Comparison of ENCODE assay signal across 31 cellular contexts in genomic region chr7:74350751-74351150, GRCh38.
"Had no signal": no experiment of that assay in that cellular context is flagged by ENCODE, and none has a peak within 500 bp of the region (broad histone marks: within the 10 kb centered on the region; RNA-seq: fewer than 3 reads in every experiment).

No MANE protein-coding gene starts in this region.

- H3K27ac Mint-ChIP-seq: activated B cell treated with CpG ODN at 0.5 μM for 24 hours; activated CD8-positive, alpha-beta T cell treated with anti-CD3 and anti-CD28 coated beads for 36 hours; activated naive CD8-positive, alpha-beta T cell; activated T-helper 17 cell treated with anti-CD3 and anti-CD28 coated beads, Interleukin-2, amount 50 U/mL, for 72 hours; effector memory CD8-positive, alpha-beta T cell had no signal

- H3K27me3 Mint-ChIP-seq: activated B cell treated with CpG ODN at 0.5 μM for 24 hours; activated CD8-positive, alpha-beta T cell treated with anti-CD3 and anti-CD28 coated beads for 36 hours; activated naive CD8-positive, alpha-beta T cell; activated T-helper 17 cell treated with anti-CD3 and anti-CD28 coated beads, Interleukin-2, amount 50 U/mL, for 72 hours; effector memory CD8-positive, alpha-beta T cell had no signal

- H3K9me3 ChIP-seq: body of pancreas had no signal

- H3K9me3 Mint-ChIP-seq: activated B cell treated with CpG ODN at 0.5 μM for 24 hours; activated CD8-positive, alpha-beta T cell treated with anti-CD3 and anti-CD28 coated beads for 36 hours; activated T-cell treated with anti-CD3 and anti-CD28 coated beads, Interleukin-2, amount 50 U/mL, for 4 hours; activated T-helper 17 cell treated with anti-CD3 and anti-CD28 coated beads, Interleukin-2, amount 50 U/mL, for 72 hours; effector memory CD8-positive, alpha-beta T cell had no signal

- H3K4me3 ChIP-seq: body of pancreas, esophagus squamous epithelium, gastroesophageal sphincter had no signal

- H3K27ac ChIP-seq: body of pancreas, epithelial cell of prostate, esophagus squamous epithelium, gastroesophageal sphincter, VCaP had no signal

- H3K4me1 Mint-ChIP-seq: activated B cell treated with CpG ODN at 0.5 μM for 24 hours; activated T-helper 17 cell treated with anti-CD3 and anti-CD28 coated beads, Interleukin-2, amount 50 U/mL, for 72 hours had no signal

- ATAC-seq: activated CD4-positive, CD25-positive, alpha-beta regulatory T cell treated with anti-CD3 and anti-CD28 coated beads, Interleukin-2, amount 50 U/mL, for 24 hours; activated CD8-positive, alpha-beta T cell treated with anti-CD3 and anti-CD28 coated beads for 36 hours; activated T-cell treated with anti-CD3 and anti-CD28 coated beads, Interleukin-2, amount 50 U/mL, for 4 hours; activated T-helper 17 cell treated with anti-CD3 and anti-CD28 coated beads, Interleukin-2, amount 50 U/mL, for 72 hours; body of pancreas; effector memory CD8-positive, alpha-beta T cell; gastroesophageal sphincter had no signal

- DNase-seq: activated B cell treated with CpG ODN at 0.5 μM for 24 hours; activated CD4-positive, alpha-beta T cell treated with anti-CD3 and anti-CD28 coated beads for 48 hours; activated CD4-positive, alpha-beta T cell treated with anti-CD3 and anti-CD28 coated beads, Interleukin-2, amount 50 U/mL, for 1 hour; activated CD4-positive, alpha-beta T cell treated with anti-CD3 and anti-CD28 coated beads, Interleukin-2, amount 50 U/mL, for 48 hours; activated CD8-positive, alpha-beta memory T cell treated with anti-CD3 and anti-CD28 coated beads for 24 hours; activated CD8-positive, alpha-beta T cell treated with anti-CD3 and anti-CD28 coated beads for 36 hours; activated effector memory CD4-positive, alpha-beta T cell treated with Interleukin-2 at 50 U/mL for 16 hours; activated gamma-delta T cell treated with Interleukin-2 at 50 U/mL for 16 hours; activated naive CD4-positive, alpha-beta T cell treated with anti-CD3 and anti-CD28 coated beads, Interleukin-2, amount 50 U/mL, for 16 hours; activated naive CD4-positive, alpha-beta T cell treated with Interleukin-2 at 50 U/mL for 16 hours; activated T-cell treated with anti-CD3 and anti-CD28 coated beads, Interleukin-2, amount 50 U/mL, for 4 hours; amniotic stem cell; anterior cingulate cortex; body of pancreas; caudate nucleus; cortex of kidney; dermis blood vessel endothelial cell; effector CD4-positive, alpha-beta T cell; effector memory CD8-positive, alpha-beta T cell; esophagus squamous epithelium; foreskin melanocyte; T-helper 2 cell had no signal

- H3K4me1 ChIP-seq: esophagus squamous epithelium, gastroesophageal sphincter had no signal

- H3K4me3 Mint-ChIP-seq: activated B cell treated with CpG ODN at 0.5 μM for 24 hours; activated CD8-positive, alpha-beta T cell treated with anti-CD3 and anti-CD28 coated beads for 36 hours; activated naive CD8-positive, alpha-beta T cell; activated T-cell treated with anti-CD3 and anti-CD28 coated beads, Interleukin-2, amount 50 U/mL, for 4 hours; activated T-helper 17 cell treated with anti-CD3 and anti-CD28 coated beads, Interleukin-2, amount 50 U/mL, for 72 hours; effector memory CD8-positive, alpha-beta T cell had no signal

- H3K27me3 ChIP-seq: body of pancreas, esophagus squamous epithelium, gastroesophageal sphincter had no signal

- FAIRE-seq: colon, endothelial cell of umbilical vein, TTC549 had no signal
